8 cellular contexts compared by ENCODE assay signal in genomic region chr1:44812822-44813543, GRCh38. TPM values are rescaled to one million over a fixed set of nuclear protein-coding genes. Genes with fewer than 3 reads are reported as not detected.
A peak's percentile ranks its signal among the peaks of the same experiment; 100 is the strongest.
DNase-seq lines count a peak whose midpoint lies in the region; ATAC-seq and TF ChIP-seq lines count a peak whose summit lies in the region.

No MANE protein-coding gene starts in this region.

- no peaks in the 10 kb centered on the region for H3K36me3 ChIP-seq in CD8-positive, alpha-beta T cell (ENCODE audit: insufficient read depth, low read length)
- no peaks in the 10 kb centered on the region for H3K36me3 ChIP-seq in neutrophil

- H3K9me3 Mint-ChIP-seq in CD8-positive, alpha-beta T cell: no peaks in the 10 kb centered on the region

- peaks cover 67% of the 10 kb centered on the region for H3K4me1 Mint-ChIP-seq in CD8-positive, alpha-beta T cell (ENCODE audit: low read depth)

- peak overlapping the region; percentile 99 for H3K27ac Mint-ChIP-seq in CD8-positive, alpha-beta T cell

- POLR2A ChIA-PET in CD8-positive, alpha-beta T cell (lab: Charles Lee): interaction anchor here (0.6 to 2.6 kb wide), 9 partner anchors 9 to 448 kb away, joined by 3 to 44 read pairs (median 5); partner anchors contain the start of genes PLK3 and RPS8
- POLR2A ChIA-PET in RWPE1 (lab: Yijun Ruan, JAX; ENCODE audit: low non-redundant PET): interaction anchor here (1.6 kb wide), 1 partner anchor 13 kb away, joined by 8 read pairs; the partner anchor contains the start of gene PLK3

- DNase-seq in CD8-positive, alpha-beta T cell: peak in 1 of 7 experiments; percentile 50
- DNase-seq in RWPE1 (ENCODE audit: low spot score) (no peak), fibroblast of mammary gland (ENCODE audit: low read depth) (no peak), GM13977 (ENCODE audit: low spot score) (no peak), NCI-H1930 (lab: John Stamatoyannopoulos, UW) (no peak)
- DNase-seq in stimulated activated CD8-positive, alpha-beta memory T cell treated with anti-CD3 and anti-CD28 coated beads, Interleukin-4, amount 100 ng/mL, for 48 hours: no peak

- peak overlapping the region; percentile 74 for H3K4me3 ChIP-seq in CD8-positive, alpha-beta T cell (ENCODE audit: low read depth, low read length)
- H3K4me3 ChIP-seq in fibroblast of mammary gland (ENCODE audit: control insufficient read depth, low read depth, low read length): peak overlapping the region; percentile 2
- H3K4me3 ChIP-seq in neutrophil (ENCODE audit: low read depth in 1 of 2, low read length in 1 of 2): peak overlapping the region; percentile 62 to 69

- H3K27ac ChIP-seq in CD8-positive, alpha-beta T cell (ENCODE audit: low read depth, low read length): no peak overlapping the region
- H3K27ac ChIP-seq in RWPE1 (peak overlapping the region; percentile 99), neutrophil (peak overlapping the region; percentile 78)

- no peak for TF ChIP-seq CTCF in CD8-positive, alpha-beta T cell (IDR thresholded peaks at IDR 0.05)
- TF ChIP-seq CTCF in RWPE1 (conservative IDR thresholded peaks at IDR 0.05; ENCODE audit: low read depth): no peak
- no peak for TF ChIP-seq CTCF in fibroblast of mammary gland (conservative IDR thresholded peaks at IDR 0.05; ENCODE audit: control insufficient read depth, insufficient read depth, low read depth, low read length)
- no peak for TF ChIP-seq CTCF in neutrophil (IDR thresholded peaks at IDR 0.05)
- TF ChIP-seq CTCF in GM13977 (IDR thresholded peaks at IDR 0.05; ENCODE audit: extremely low read depth, insufficient read depth, missing control alignments): no peak

- CTCF ChIA-PET in CD8-positive, alpha-beta T cell (lab: Charles Lee): interaction anchor here (0.6 to 4.5 kb wide), 7 partner anchors 14 to 489 kb away, joined by 3 to 33 read pairs (median 4); partner anchors contain the start of genes BEST4, HECTD3, PLK3 and RNU5D-1
- CTCF ChIA-PET in RWPE1 (lab: Yijun Ruan, JAX): interaction anchor here (0.6 kb wide), 1 partner anchor 37 kb away, joined by 4 read pairs; no protein-coding TSS in a partner anchor

- no peaks in the 10 kb centered on the region for H3K36me3 Mint-ChIP-seq in CD8-positive, alpha-beta T cell

- intact Hi-C loops in CD8-positive, alpha-beta T cell (cut with DNase I, micrococcal nuclease): no loop called here

- peaks cover 62% of the 10 kb centered on the region for H3K4me1 ChIP-seq in CD8-positive, alpha-beta T cell (ENCODE audit: insufficient read depth, low read length)
- H3K4me1 ChIP-seq in neutrophil (ENCODE audit: control insufficient read depth in 1 of 2, insufficient read depth in 1 of 2, low read depth in 1 of 2, low read length in 1 of 2): peaks cover 39 to 52% of the 10 kb centered on the region in 2 experiments

- no peaks in the 10 kb centered on the region for H3K9me3 ChIP-seq in CD8-positive, alpha-beta T cell (ENCODE audit: low read length)
- no peaks in the 10 kb centered on the region for H3K9me3 ChIP-seq in neutrophil

- ATAC-seq in CD8-positive, alpha-beta T cell: no peak
- no peak for ATAC-seq in HG02840 (IDR thresholded peaks at IDR 0.05; ENCODE audit: low FRiP score, unreplicated experiment)

- H3K27me3 Mint-ChIP-seq in CD8-positive, alpha-beta T cell (ENCODE audit: low read depth): no peaks in the 10 kb centered on the region

- in situ Hi-C loops in GM13977 (cut with MboI; ENCODE audit: low pct_unique_long_range_greater_than_20kb, low sequenced_read_pairs, unreplicated experiment): no loop called here

- peak overlapping the region; percentile 84 for H3K4me3 Mint-ChIP-seq in CD8-positive, alpha-beta T cell

- no peaks in the 10 kb centered on the region for H3K27me3 ChIP-seq in CD8-positive, alpha-beta T cell (ENCODE audit: insufficient read depth, low read length)
- H3K27me3 ChIP-seq in neutrophil: no peaks in the 10 kb centered on the region

RNA-seq across cellular contexts. Expression of gene BTBD19, which starts 4.7 kb away (rescaled TPM):
- 10 to 100 TPM; 24.9 to 27.5 TPM for total RNA-seq in CD8-positive, alpha-beta T cell

RNA-seq across cellular contexts. Expression of gene DYNLT4, which starts 5.8 kb away (rescaled TPM):
- total RNA-seq in CD8-positive, alpha-beta T cell: 1 to 10 TPM; 2.2 to 2.5 TPM

RNA-seq across cellular contexts. Expression of gene PLK3, which starts 12.8 kb away (rescaled TPM):
- total RNA-seq in CD8-positive, alpha-beta T cell: 100 to 1,000 TPM; 568 to 599 TPM

RNA-seq across cellular contexts. Expression of gene BEST4, which starts 25.0 kb away (rescaled TPM):
- 1 to 10 TPM; 1.4 to 1.5 TPM for total RNA-seq in CD8-positive, alpha-beta T cell

RNA-seq across cellular contexts. Expression of gene PTCH2, which starts 30.1 kb away (rescaled TPM):
- total RNA-seq in CD8-positive, alpha-beta T cell: 1 to 10 TPM; 1.3 to 1.7 TPM

Comparison
In these comparisons a context has a peak if more than half of its experiments do, and no peak if none do; other contexts are left out.
1. H3K4me3 ChIP-seq: peak in every context shown above with its lines; median percentile 74 in CD8-positive, alpha-beta T cell; 66 in neutrophil; 2 in fibroblast of mammary gland.